In the genomic region with DNA sequence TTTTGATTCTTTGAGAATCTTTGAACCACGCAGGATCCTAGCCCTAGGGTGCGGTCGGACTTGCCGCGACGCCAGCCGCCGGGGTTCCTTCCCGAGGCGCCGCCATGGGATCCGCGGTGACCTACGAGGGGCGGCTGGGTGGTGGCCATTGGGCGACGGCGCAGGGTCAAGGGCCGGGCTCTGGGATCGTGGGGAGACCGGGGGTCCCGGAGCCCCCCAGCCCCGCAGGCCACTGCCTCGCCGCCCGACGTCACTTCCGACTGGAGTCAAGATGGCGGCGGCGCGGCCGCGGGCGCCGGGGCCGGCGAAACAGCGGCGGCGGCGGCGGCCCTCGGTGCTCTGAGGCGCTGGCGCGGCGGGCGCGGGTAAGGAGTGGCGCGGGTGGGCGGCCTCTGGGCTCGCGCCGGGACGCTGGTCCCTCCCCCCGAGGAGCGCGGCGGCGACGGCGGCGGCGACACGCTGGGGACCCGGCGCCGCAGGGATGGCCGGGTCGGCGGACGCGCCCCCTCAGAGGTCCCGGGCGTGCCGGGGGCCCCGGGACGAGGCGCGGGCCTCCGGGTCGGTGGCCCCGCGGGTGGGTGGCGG, we compare ENCODE assay signal across 8 cellular contexts. TPM values are rescaled to one million over a fixed set of nuclear protein-coding genes. Genes with fewer than 3 reads are reported as not detected.
DNase-seq lines count a peak whose midpoint lies in the region; ATAC-seq and TF ChIP-seq lines count a peak whose summit lies in the region.

Gene PRDM2 (plus strand): TSS at position 253 of the 585 bp plus-strand sequence. CDS start 15,418 bp downstream, outside the sequence.

- H2AFZ ChIP-seq in neuronal stem cell (ENCODE audit: low read length) = peak within 1 kb of the TSS; percentile 98

- H3K4me2 ChIP-seq in neuronal stem cell (ENCODE audit: insufficient read depth, low read length, poor library complexity, severe bottlenecking) = peak within 1 kb of the TSS; percentile 68

- H4K91ac ChIP-seq in neuronal stem cell (ENCODE audit: low read depth, low read length, poor library complexity) = no peak within 1 kb of the TSS

- H2BK5ac ChIP-seq in neuronal stem cell (ENCODE audit: low read length) = peak within 1 kb of the TSS; percentile 55

- TF ChIP-seq CTCF in foreskin keratinocyte (conservative IDR thresholded peaks at IDR 0.05) = no peak
- no peak for TF ChIP-seq CTCF in suprapubic skin (IDR thresholded peaks at IDR 0.05)

- peaks cover 6% of the 10 kb centered on the region for H3K79me1 ChIP-seq in neuronal stem cell (ENCODE audit: low read depth, low read length)

- ATAC-seq in HG02852 (IDR thresholded peaks at IDR 0.05; ENCODE audit: unreplicated experiment) = peak; percentile 36
- peak; percentile 69 for ATAC-seq in foreskin keratinocyte

- H2BK15ac ChIP-seq in neuronal stem cell (ENCODE audit: low read length) = no peak within 1 kb of the TSS

- peak; percentile 31 for DNase-seq in DMS53 (lab: John Stamatoyannopoulos, UW)
- DNase-seq in DMS53 treated with DMSO at 0.1 percent for 48 hours (lab: John Stamatoyannopoulos, UW; ENCODE audit: unreplicated experiment) = no peak
- peak; percentile 38 for DNase-seq in OCI-M1 (lab: John Stamatoyannopoulos, UW)
- peak; percentile 51 for DNase-seq in activated effector memory CD4-positive, alpha-beta T cell treated with Interleukin-2 at 50 U/mL for 16 hours
- DNase-seq in foreskin keratinocyte = peak; percentile 8 to 29
- peak; percentile 27 for DNase-seq in neuronal stem cell (ENCODE audit: low spot score)
- DNase-seq in suprapubic skin (ENCODE audit: low spot score in 2 of 2) = peak in 1 of 2 donors; percentile 70

- no peak for TF ChIP-seq EP300 in suprapubic skin (IDR thresholded peaks at IDR 0.05)

- WGBS in neuronal stem cell (ENCODE audit: extremely low coverage in 2 of 2, insufficient read length in 2 of 2, insufficient replicate concordance in 1 of 2), 2 donors = no CpG with 5 or more reads among the region's 87 CpGs
- 0% methylated on average over 8 of the region's 87 CpGs for WGBS in suprapubic skin

- H3K23ac ChIP-seq in neuronal stem cell (ENCODE audit: low read depth, low read length, poor library complexity) = peak within 1 kb of the TSS; percentile 47

- H3K14ac ChIP-seq in neuronal stem cell (ENCODE audit: low read length) = no peak within 1 kb of the TSS

- H3K27ac ChIP-seq in foreskin keratinocyte (peak within 1 kb of the TSS; percentile 96), neuronal stem cell (replicated peaks; ENCODE audit: low read length) (no peak within 1 kb of the TSS), suprapubic skin (peak within 1 kb of the TSS; percentile 97)

- H3K18ac ChIP-seq in neuronal stem cell (ENCODE audit: low read length) = peak within 1 kb of the TSS; percentile 98

- H2AK5ac ChIP-seq in neuronal stem cell (ENCODE audit: low read depth, low read length) = no peak within 1 kb of the TSS

- H3K4ac ChIP-seq in neuronal stem cell (ENCODE audit: low read length) = no peak within 1 kb of the TSS

- peaks cover 0 to 13% of the 10 kb centered on the region in 2 donors for H3K9me3 ChIP-seq in neuronal stem cell (replicated peaks in 1 of 2; ENCODE audit: control insufficient read depth in 2 of 2, insufficient read depth in 1 of 2, low read depth in 1 of 2, low read length in 2 of 2)
- no peaks in the 10 kb centered on the region for H3K9me3 ChIP-seq in suprapubic skin

- peak within 1 kb of the TSS; percentile 72 for H4K8ac ChIP-seq in neuronal stem cell (ENCODE audit: low read depth, low read length)

- H3K4me3 ChIP-seq in neuronal stem cell (ENCODE audit: low read length in 2 of 2) = peak within 1 kb of the TSS; percentile 53 to 87
- peak within 1 kb of the TSS; percentile 76 for H3K4me3 ChIP-seq in suprapubic skin

- peak in 1 of 2 donors; percentile 73 for TF ChIP-seq POLR2A in suprapubic skin (IDR thresholded peaks at IDR 0.05)

- H3K4me1 ChIP-seq in foreskin keratinocyte = peaks cover 14% of the 10 kb centered on the region
- peaks cover 0 to 6% of the 10 kb centered on the region in 2 donors for H3K4me1 ChIP-seq in neuronal stem cell (ENCODE audit: control insufficient read depth in 2 of 2, insufficient read depth in 1 of 2, low read depth in 1 of 2, low read length in 2 of 2)
- peaks cover 32% of the 10 kb centered on the region for H3K4me1 ChIP-seq in suprapubic skin

- no peak within 1 kb of the TSS for H2BK12ac ChIP-seq in neuronal stem cell (ENCODE audit: low read length)

- H3K27me3 ChIP-seq in foreskin keratinocyte (no peaks in the 10 kb centered on the region), neuronal stem cell (ENCODE audit: control insufficient read depth in 3 of 3, insufficient read depth in 3 of 3, low read depth in 1 of 3, low read length in 3 of 3) (no peaks in the 10 kb centered on the region), suprapubic skin (peaks cover 8% of the 10 kb centered on the region)

- H3K9ac ChIP-seq in neuronal stem cell (ENCODE audit: low read depth, low read length, poor library complexity) = peak within 1 kb of the TSS; percentile 87

- H2BK120ac ChIP-seq in neuronal stem cell (ENCODE audit: low read depth, low read length) = no peak within 1 kb of the TSS

- H3K36me3 ChIP-seq in neuronal stem cell (replicated peaks in 1 of 2; ENCODE audit: control insufficient read depth in 2 of 2, insufficient read depth in 2 of 2, low read length in 2 of 2) = no peaks in the 10 kb centered on the region
- H3K36me3 ChIP-seq in suprapubic skin = no peaks in the 10 kb centered on the region

RNA-seq across cellular contexts. Expression of gene PRDM2, which starts in this region (rescaled TPM):
- total RNA-seq in foreskin keratinocyte = 19.0 and 19.1 TPM in 2 replicates
- polyA plus RNA-seq in foreskin keratinocyte = 5.2 and 6.0 TPM in 2 replicates
- polyA plus RNA-seq in neuronal stem cell (2013, experiment 1 of 2) = 27.5 TPM
- polyA plus RNA-seq in neuronal stem cell (2013, experiment 2 of 2) = 26.8 TPM
- 10 to 100 TPM; 54.4 to 99.1 (median 63.1) TPM for total RNA-seq in suprapubic skin
